In genomic region chr7:823639-824038, GRCh38 we compare ENCODE assay signal across 11 cellular contexts. TPM values are rescaled to one million over a fixed set of nuclear protein-coding genes. Genes with fewer than 3 reads are reported as not detected.
DNase-seq lines count a peak whose midpoint lies in the region; ATAC-seq and TF ChIP-seq lines count a peak whose summit lies in the region.
"Had no signal": no experiment of that assay in that cellular context is flagged by ENCODE, and none has a peak within 500 bp of the region (broad histone marks: within the 10 kb centered on the region; RNA-seq: fewer than 3 reads in every experiment).

No MANE protein-coding gene starts in this region.

- no peaks in the 10 kb centered on the region for H3K27me3 ChIP-seq in body of pancreas

- DNase-seq in HT-29 (ENCODE audit: low spot score) (peak; percentile 64), body of pancreas (peak in 2 of 4 donors; percentile 29 to 31), left colon (peak in 1 of 2 donors; percentile 49), left lobe of liver (ENCODE audit: low spot score) (no peak), EL (no peak)
- DNase-seq in stimulated activated naive B cell treated with anti-CD40 and anti-IgM and Interleukin-4, amounts not matched to agents 10 μg/mL and 1 μg/mL and 100 μg/mL, for 72 hours: no peak
- DNase-seq: activated CD8-positive, alpha-beta memory T cell treated with anti-CD3 and anti-CD28 coated beads, Interleukin-2, amount 10 ng/mL, durations not matched to agents 7 days and 5 days; amniotic stem cell; NCI-H1092 had no signal

- no peaks in the 10 kb centered on the region for H3K27me3 Mint-ChIP-seq in stimulated activated naive B cell treated with anti-CD40 and anti-IgM and Interleukin-4, amounts not matched to agents 10 μg/mL and 1 μg/mL and 100 μg/mL, for 72 hours
- H3K27me3 Mint-ChIP-seq: activated CD8-positive, alpha-beta memory T cell treated with anti-CD3 and anti-CD28 coated beads, Interleukin-2, amount 10 ng/mL, durations not matched to agents 7 days and 5 days; type B pancreatic cell had no signal

- WGBS in body of pancreas, 2 donors: 66 to 70% methylated on average over 9 of the region's 9 CpGs

- no peak overlapping the region for H3K4me3 ChIP-seq in body of pancreas

- no peaks in the 10 kb centered on the region for H3K9me3 Mint-ChIP-seq in stimulated activated naive B cell treated with anti-CD40 and anti-IgM and Interleukin-4, amounts not matched to agents 10 μg/mL and 1 μg/mL and 100 μg/mL, for 72 hours
- H3K9me3 Mint-ChIP-seq: type B pancreatic cell had no signal

- H3K27ac Mint-ChIP-seq in stimulated activated naive B cell treated with anti-CD40 and anti-IgM and Interleukin-4, amounts not matched to agents 10 μg/mL and 1 μg/mL and 100 μg/mL, for 72 hours: peak overlapping the region; percentile 32
- H3K27ac Mint-ChIP-seq: activated CD8-positive, alpha-beta memory T cell treated with anti-CD3 and anti-CD28 coated beads, Interleukin-2, amount 10 ng/mL, durations not matched to agents 7 days and 5 days; type B pancreatic cell had no signal

- peak; percentile 50 for ATAC-seq in body of pancreas
- ATAC-seq in left colon: peak; percentile 92
- ATAC-seq in stimulated activated naive B cell treated with anti-CD40 and anti-IgM and Interleukin-4, amounts not matched to agents 10 μg/mL and 1 μg/mL and 100 μg/mL, for 72 hours (replicated peaks): no peak
- ATAC-seq in GM18498 (IDR thresholded peaks at IDR 0.05; ENCODE audit: unreplicated experiment): no peak
- no peak for ATAC-seq in left lobe of liver
- ATAC-seq: activated CD8-positive, alpha-beta memory T cell treated with anti-CD3 and anti-CD28 coated beads, Interleukin-2, amount 10 ng/mL, durations not matched to agents 7 days and 5 days had no signal

- peaks cover 26 to 38% of the 10 kb centered on the region in 2 donors for H3K36me3 Mint-ChIP-seq in stimulated activated naive B cell treated with anti-CD40 and anti-IgM and Interleukin-4, amounts not matched to agents 10 μg/mL and 1 μg/mL and 100 μg/mL, for 72 hours

- intact Hi-C loops in body of pancreas (cut with DNase I): no loop called here
- intact Hi-C loops in left colon (cut with DNase I, micrococcal nuclease): no loop called here

- peaks cover 0 to 4% (median 0%) of the 10 kb centered on the region in 3 donors for H3K9me3 ChIP-seq in body of pancreas

- peaks cover 32 to 69% of the 10 kb centered on the region in 2 donors for H3K4me1 Mint-ChIP-seq in stimulated activated naive B cell treated with anti-CD40 and anti-IgM and Interleukin-4, amounts not matched to agents 10 μg/mL and 1 μg/mL and 100 μg/mL, for 72 hours

- H3K4me3 Mint-ChIP-seq in stimulated activated naive B cell treated with anti-CD40 and anti-IgM and Interleukin-4, amounts not matched to agents 10 μg/mL and 1 μg/mL and 100 μg/mL, for 72 hours: no peak overlapping the region
- H3K4me3 Mint-ChIP-seq: activated CD8-positive, alpha-beta memory T cell treated with anti-CD3 and anti-CD28 coated beads, Interleukin-2, amount 10 ng/mL, durations not matched to agents 7 days and 5 days; type B pancreatic cell had no signal

- H3K27ac ChIP-seq in body of pancreas: peak overlapping the region in 3 of 4 donors; percentile 30 to 60 (median 51)

- peaks cover 36% of the 10 kb centered on the region for H3K4me1 ChIP-seq in body of pancreas

- no peaks in the 10 kb centered on the region for H3K36me3 ChIP-seq in body of pancreas (replicated peaks in 1 of 2; ENCODE audit: insufficient read depth in 1 of 2, low read depth in 2 of 2)

- TF ChIP-seq POLR2A in body of pancreas (IDR thresholded peaks at IDR 0.05): no peak

- no peak for TF ChIP-seq CTCF in body of pancreas (IDR thresholded peaks at IDR 0.05)

RNA-seq across cellular contexts. Expression of gene SUN1, which starts 8.6 kb away (rescaled TPM):
- total RNA-seq in HT-29 (2014; rRNA removed; shearing (Covaris generic)): 145 and 200 TPM in 2 replicates
- 100 to 1,000 TPM in 1 of 2 donors, 10 to 100 TPM in 1; 75.8 to 122 TPM for total RNA-seq in body of pancreas
- total RNA-seq in left colon: 100 to 1,000 TPM; 149 to 158 TPM
- total RNA-seq in left lobe of liver: 41.5 TPM

RNA-seq across cellular contexts. Expression of gene GET4, which starts 52.7 kb away (rescaled TPM):
- total RNA-seq in HT-29 (2014; rRNA removed; shearing (Covaris generic)): 228 and 253 TPM in 2 replicates
- 10 to 100 TPM; 34.8 to 42.2 TPM for total RNA-seq in body of pancreas
- total RNA-seq in left colon: 10 to 100 TPM; 45.1 to 46.0 TPM
- total RNA-seq in left lobe of liver: 38.2 TPM

Comparison
In these comparisons a context has a peak if more than half of its experiments do, and no peak if none do; other contexts are left out.
1. ATAC-seq: peak in body of pancreas (single experiment) and left colon (single experiment); none in stimulated activated naive B cell treated with anti-CD40 and anti-IgM and Interleukin-4, amounts not matched to agents 10 μg/mL and 1 μg/mL and 100 μg/mL, for 72 hours (0 of 2), GM18498 (single experiment) and left lobe of liver (single experiment).